21 cellular contexts compared by ENCODE assay signal in the genomic region with DNA sequence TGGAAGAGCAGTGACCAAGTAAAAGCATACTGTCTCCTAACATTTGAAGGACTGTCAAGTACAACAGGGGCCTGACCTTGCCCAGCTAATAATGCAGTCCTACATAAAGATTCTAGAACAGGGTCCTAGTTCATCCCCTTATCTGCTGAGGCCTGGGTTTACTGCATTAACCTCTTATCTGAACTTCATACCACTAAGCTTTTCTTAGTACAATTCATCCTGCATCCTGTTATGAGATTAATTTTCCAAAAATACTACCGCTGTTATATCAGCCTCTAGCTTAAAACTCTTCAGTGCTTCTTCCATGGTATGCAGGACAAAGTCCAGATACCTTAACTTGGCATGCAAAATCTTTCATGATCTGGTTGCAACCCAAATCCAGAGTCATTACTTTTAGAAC.
"Had no signal": no experiment of that assay in that cellular context is flagged by ENCODE, and none has a peak within 500 bp of the region (broad histone marks: within the 10 kb centered on the region; RNA-seq: fewer than 3 reads in every experiment).

No MANE protein-coding gene starts in this region.

- H3K4me1 ChIP-seq: left lung, suprapubic skin, tibial artery had no signal

- H3K27me3 ChIP-seq: dorsolateral prefrontal cortex, gastroesophageal sphincter, left lung, suprapubic skin, tibial artery had no signal

- H3K4me3 ChIP-seq: coronary artery, dorsolateral prefrontal cortex, gastroesophageal sphincter, left lung, suprapubic skin, tibial artery had no signal

- DNase-seq: activated CD4-positive, alpha-beta memory T cell treated with anti-CD3 and anti-CD28 coated beads for 36 hours; activated CD4-positive, alpha-beta T cell treated with anti-CD3 and anti-CD28 coated beads, Interleukin-2, amount 10 ng/mL, durations not matched to agents 24 days and 14 days; activated CD4-positive, CD25-positive, alpha-beta regulatory T cell treated with anti-CD3 and anti-CD28 coated beads, Interleukin-2, amount 50 U/mL, for 72 hours; activated naive CD4-positive, alpha-beta T cell; activated T-cell treated with anti-CD3 and anti-CD28 coated beads, Interleukin-2, amount 50 U/mL, for 4 hours; anterior cingulate cortex; dorsolateral prefrontal cortex; effector memory CD4-positive, alpha-beta T cell; head of caudate nucleus; kidney glomerular epithelial cell; left lung; stimulated activated CD4-positive, alpha-beta T cell treated with anti-CD3 and anti-CD28 coated beads, Interleukin-15, amount 100 ng/mL, for 24 hours; stimulated activated CD4-positive, alpha-beta T cell treated with anti-CD3 and anti-CD28 coated beads, Interleukin-2, amount 100 ng/mL, for 24 hours; stimulated activated naive CD4-positive, alpha-beta T cell; T-helper 1 cell; tibial artery had no signal

- ATAC-seq: activated naive CD4-positive, alpha-beta T cell treated with anti-CD3 and anti-CD28 coated beads, Interleukin-2, amount 50 U/mL, for 72 hours; activated T-cell treated with anti-CD3 and anti-CD28 coated beads, Interleukin-2, amount 50 U/mL, for 4 hours; activated T-helper 17 cell treated with anti-CD3 and anti-CD28 coated beads, Interleukin-2, amount 50 U/mL, for 72 hours; gastroesophageal sphincter; left lung had no signal

- H3K36me3 ChIP-seq: gastroesophageal sphincter, left lung, suprapubic skin, tibial artery had no signal

- H3K9me3 ChIP-seq: gastroesophageal sphincter, left lung, suprapubic skin, tibial artery had no signal

- H3K27ac ChIP-seq: coronary artery, dorsolateral prefrontal cortex, left lung, suprapubic skin, tibial artery had no signal
